Comparison of ENCODE assay signal across 21 cellular contexts in genomic region chr11:77104727-77105126, GRCh38. TPM values are rescaled to one million over a fixed set of nuclear protein-coding genes. Genes with fewer than 3 reads are reported as not detected.
A peak's percentile ranks its signal among the peaks of the same experiment; 100 is the strongest.
DNase-seq lines count a peak whose midpoint lies in the region; ATAC-seq and TF ChIP-seq lines count a peak whose summit lies in the region.
"Had no signal": no experiment of that assay in that cellular context is flagged by ENCODE, and none has a peak within 500 bp of the region (broad histone marks: within the 10 kb centered on the region; RNA-seq: fewer than 3 reads in every experiment).

No MANE protein-coding gene starts in this region.

- peak; percentile 55 for DNase-seq in astrocyte of the hippocampus (ENCODE audit: low read depth, low spot score)
- DNase-seq in fibroblast of villous mesenchyme (ENCODE audit: low read depth): peak; percentile 22
- no peak for DNase-seq in stimulated activated effector memory CD8-positive, alpha-beta T cell treated with anti-CD3 and anti-CD28 coated beads, Interleukin-12 subunit alpha, Interleukin-12 subunit beta, amount 100 ng/mL, for 72 hours (ENCODE audit: low spot score in 2 of 2)
- DNase-seq in activated CD8-positive, alpha-beta memory T cell treated with anti-CD3 and anti-CD28 coated beads, Interleukin-2, amount 10 ng/mL, durations not matched to agents 7 days and 5 days: no peak
- no peak for DNase-seq in activated T-cell treated with anti-CD3 and anti-CD28 coated beads, Interleukin-2, amount 50 U/mL, for 4 hours
- no peak for DNase-seq in UCSD-AML1 (lab: John Stamatoyannopoulos, UW; ENCODE audit: unreplicated experiment)
- DNase-seq: CD4-positive, CD25-positive, alpha-beta regulatory T cell; COR-L47; DMS79; HCEC 1CT; NCI-H1105; NCI-H146; NCI-H2029 treated with DMSO at 0.1 percent for 48 hours; NCI-H2171; NCI-H345; NCI-H524; NCI-H82 had no signal

- POLR2A ChIA-PET in HEK293 (lab: Yijun Ruan, JAX): no interaction called here

- H3K27ac Mint-ChIP-seq in stimulated activated effector memory CD8-positive, alpha-beta T cell treated with anti-CD3 and anti-CD28 coated beads, Interleukin-12 subunit alpha, Interleukin-12 subunit beta, amount 100 ng/mL, for 72 hours: no peak overlapping the region
- no peak overlapping the region for H3K27ac Mint-ChIP-seq in activated CD8-positive, alpha-beta memory T cell treated with anti-CD3 and anti-CD28 coated beads, Interleukin-2, amount 10 ng/mL, durations not matched to agents 7 days and 5 days
- H3K27ac Mint-ChIP-seq: CD4-positive, CD25-positive, alpha-beta regulatory T cell had no signal

- CTCF ChIA-PET in HEK293 (lab: Yijun Ruan, JAX): interaction anchor here (0.6 to 1.1 kb wide), 3 partner anchors 14 to 23 kb away, joined by 3 to 4 read pairs (median 4); no protein-coding TSS in a partner anchor
- CTCF ChIA-PET in activated CD8-positive, alpha-beta memory T cell treated with anti-CD3 and anti-CD28 coated beads, Interleukin-2, amount 10 ng/mL, durations not matched to agents 7 days and 5 days (lab: Charles Lee): interaction anchor here (0.6 to 3.1 kb wide), 3 partner anchors 13 to 57 kb away, joined by 3 to 14 read pairs (median 4); partner anchors contain the start of gene CAPN5

- no peaks in the 10 kb centered on the region for H3K36me3 Mint-ChIP-seq in stimulated activated effector memory CD8-positive, alpha-beta T cell treated with anti-CD3 and anti-CD28 coated beads, Interleukin-12 subunit alpha, Interleukin-12 subunit beta, amount 100 ng/mL, for 72 hours
- peaks cover 2% of the 10 kb centered on the region for H3K36me3 Mint-ChIP-seq in activated CD8-positive, alpha-beta memory T cell treated with anti-CD3 and anti-CD28 coated beads, Interleukin-2, amount 10 ng/mL, durations not matched to agents 7 days and 5 days
- no peaks in the 10 kb centered on the region for H3K36me3 Mint-ChIP-seq in activated T-cell treated with anti-CD3 and anti-CD28 coated beads, Interleukin-2, amount 50 U/mL, for 4 hours (ENCODE audit: insufficient read depth)
- H3K36me3 Mint-ChIP-seq: CD4-positive, CD25-positive, alpha-beta regulatory T cell had no signal

- peaks cover 3% of the 10 kb centered on the region for H3K27me3 Mint-ChIP-seq in activated CD8-positive, alpha-beta memory T cell treated with anti-CD3 and anti-CD28 coated beads, Interleukin-2, amount 10 ng/mL, durations not matched to agents 7 days and 5 days
- H3K27me3 Mint-ChIP-seq in activated T-cell treated with anti-CD3 and anti-CD28 coated beads, Interleukin-2, amount 50 U/mL, for 4 hours (ENCODE audit: low read depth): no peaks in the 10 kb centered on the region

- H3K4me3 ChIP-seq in HEK293 (ENCODE audit: low read depth, low read length) (no peak overlapping the region), fibroblast of villous mesenchyme (ENCODE audit: low read depth, low read length) (no peak overlapping the region)
- H3K4me3 ChIP-seq: SJSA1 had no signal

- TF ChIP-seq CTCF in HEK293 (tag by site-specific recombination; IDR thresholded peaks at IDR 0.05): no peak
- no peak for TF ChIP-seq CTCF in fibroblast of villous mesenchyme (IDR thresholded peaks at IDR 0.05; ENCODE audit: insufficient read depth, low read depth, low read length)

- peak; percentile 27 for ATAC-seq in stimulated activated effector memory CD8-positive, alpha-beta T cell treated with anti-CD3 and anti-CD28 coated beads, Interleukin-12 subunit alpha, Interleukin-12 subunit beta, amount 100 ng/mL, for 72 hours
- no peak for ATAC-seq in activated CD8-positive, alpha-beta memory T cell treated with anti-CD3 and anti-CD28 coated beads, Interleukin-2, amount 10 ng/mL, durations not matched to agents 7 days and 5 days
- ATAC-seq in activated T-cell treated with anti-CD3 and anti-CD28 coated beads, Interleukin-2, amount 50 U/mL, for 4 hours: no peak

- no peaks in the 10 kb centered on the region for H3K36me3 ChIP-seq in HEK293 (ENCODE audit: control insufficient read depth in 2 of 2, insufficient read depth in 1 of 2, low read length in 2 of 2)
- H3K36me3 ChIP-seq: SJSA1 had no signal

- H3K9me3 Mint-ChIP-seq in stimulated activated effector memory CD8-positive, alpha-beta T cell treated with anti-CD3 and anti-CD28 coated beads, Interleukin-12 subunit alpha, Interleukin-12 subunit beta, amount 100 ng/mL, for 72 hours: no peaks in the 10 kb centered on the region
- H3K9me3 Mint-ChIP-seq in activated CD8-positive, alpha-beta memory T cell treated with anti-CD3 and anti-CD28 coated beads, Interleukin-2, amount 10 ng/mL, durations not matched to agents 7 days and 5 days (ENCODE audit: low read depth): no peaks in the 10 kb centered on the region
- no peaks in the 10 kb centered on the region for H3K9me3 Mint-ChIP-seq in activated T-cell treated with anti-CD3 and anti-CD28 coated beads, Interleukin-2, amount 50 U/mL, for 4 hours

- H3K4me3 Mint-ChIP-seq in stimulated activated effector memory CD8-positive, alpha-beta T cell treated with anti-CD3 and anti-CD28 coated beads, Interleukin-12 subunit alpha, Interleukin-12 subunit beta, amount 100 ng/mL, for 72 hours: no peak overlapping the region
- H3K4me3 Mint-ChIP-seq in activated CD8-positive, alpha-beta memory T cell treated with anti-CD3 and anti-CD28 coated beads, Interleukin-2, amount 10 ng/mL, durations not matched to agents 7 days and 5 days: no peak overlapping the region
- no peak overlapping the region for H3K4me3 Mint-ChIP-seq in activated T-cell treated with anti-CD3 and anti-CD28 coated beads, Interleukin-2, amount 50 U/mL, for 4 hours
- H3K4me3 Mint-ChIP-seq: CD4-positive, CD25-positive, alpha-beta regulatory T cell had no signal

- H3K9me3 ChIP-seq in HEK293 (ENCODE audit: control insufficient read depth, insufficient read depth, low read depth, low read length): no peaks in the 10 kb centered on the region
- H3K9me3 ChIP-seq: SJSA1 had no signal

- H3K27ac ChIP-seq in HEK293 (ENCODE audit: extremely low read depth, low read depth, low read length): no peak overlapping the region
- H3K27ac ChIP-seq: SJSA1 had no signal

- H3K4me1 ChIP-seq in HEK293 (ENCODE audit: control insufficient read depth, insufficient read depth, low read length): no peaks in the 10 kb centered on the region

- no peaks in the 10 kb centered on the region for H3K4me1 Mint-ChIP-seq in stimulated activated effector memory CD8-positive, alpha-beta T cell treated with anti-CD3 and anti-CD28 coated beads, Interleukin-12 subunit alpha, Interleukin-12 subunit beta, amount 100 ng/mL, for 72 hours
- H3K4me1 Mint-ChIP-seq in activated CD8-positive, alpha-beta memory T cell treated with anti-CD3 and anti-CD28 coated beads, Interleukin-2, amount 10 ng/mL, durations not matched to agents 7 days and 5 days: no peaks in the 10 kb centered on the region
- no peaks in the 10 kb centered on the region for H3K4me1 Mint-ChIP-seq in activated T-cell treated with anti-CD3 and anti-CD28 coated beads, Interleukin-2, amount 50 U/mL, for 4 hours (ENCODE audit: low read depth)
- H3K4me1 Mint-ChIP-seq: CD4-positive, CD25-positive, alpha-beta regulatory T cell had no signal

TF ChIP-seq in HEK293, 187 proteins besides CTCF, POLR2A, EP300 and RAD21:
- TF ChIP-seq HOXD13 (CRISPR knock-in tag; IDR thresholded peaks at IDR 0.05; ENCODE audit: borderline replicate concordance): no peak
- no peak for TF ChIP-seq BCL11A (tag by site-specific recombination; IDR thresholded peaks at IDR 0.05; ENCODE audit: low read depth)
- TF ChIP-seq ZFHX2 (tag by site-specific recombination; conservative IDR thresholded peaks at IDR 0.05): peak; percentile 79
- peak; percentile 43; the same call in 1 of the 2 replicates for TF ChIP-seq EGR2 (tag by site-specific recombination; IDR thresholded peaks at IDR 0.05; ENCODE audit: low read depth)
- TF ChIP-seq ZBTB1 (tag by site-specific recombination; IDR thresholded peaks at IDR 0.05): no peak
- no peak for TF ChIP-seq ZNF19 (tag by site-specific recombination; IDR thresholded peaks at IDR 0.05; ENCODE audit: low read depth)
TF ChIP-seq in HEK293: peak in this region for 2.

RNA-seq across cellular contexts. Expression of gene OMP, which starts 2.1 kb away (rescaled TPM):
- total RNA-seq in fibroblast of villous mesenchyme: 1.6 TPM in 1 of 2 replicates, not detected in the other
- not detected for total RNA-seq in activated CD8-positive, alpha-beta memory T cell treated with anti-CD3 and anti-CD28 coated beads, Interleukin-2, amount 10 ng/mL, durations not matched to agents 7 days and 5 days
- not detected for total RNA-seq in activated T-cell treated with anti-CD3 and anti-CD28 coated beads, Interleukin-2, amount 50 U/mL, for 4 hours
- total RNA-seq: A673; CD4-positive, CD25-positive, alpha-beta regulatory T cell; OCI-LY7; SJSA1 had no signal

RNA-seq across cellular contexts. Expression of gene MYO7A, which starts 23.3 kb away (rescaled TPM):
- total RNA-seq in fibroblast of villous mesenchyme: 0.32 and 0.43 TPM in 2 replicates
- under 1 TPM; 0.23 to 0.28 TPM for total RNA-seq in activated CD8-positive, alpha-beta memory T cell treated with anti-CD3 and anti-CD28 coated beads, Interleukin-2, amount 10 ng/mL, durations not matched to agents 7 days and 5 days
- under 1 TPM in 1 of 3 donors, not detected in 2; 0.14 TPM for total RNA-seq in activated T-cell treated with anti-CD3 and anti-CD28 coated beads, Interleukin-2, amount 50 U/mL, for 4 hours
- total RNA-seq: A673, OCI-LY7, SJSA1 had no signal

RNA-seq across cellular contexts. Expression of gene CAPN5, which starts 38.0 kb away (rescaled TPM):
- total RNA-seq in fibroblast of villous mesenchyme: 14.7 and 21.6 TPM in 2 replicates
- under 1 TPM; 0.20 to 0.28 TPM for total RNA-seq in activated CD8-positive, alpha-beta memory T cell treated with anti-CD3 and anti-CD28 coated beads, Interleukin-2, amount 10 ng/mL, durations not matched to agents 7 days and 5 days
- under 1 TPM; 0.29 to 0.68 (median 0.53) TPM for total RNA-seq in activated T-cell treated with anti-CD3 and anti-CD28 coated beads, Interleukin-2, amount 50 U/mL, for 4 hours

Comparison
In these comparisons a context has a peak if more than half of its experiments do, and no peak if none do; other contexts are left out.
1. DNase-seq: peak in astrocyte of the hippocampus (single experiment) and fibroblast of villous mesenchyme (single experiment); none in stimulated activated effector memory CD8-positive, alpha-beta T cell treated with anti-CD3 and anti-CD28 coated beads, Interleukin-12 subunit alpha, Interleukin-12 subunit beta, amount 100 ng/mL, for 72 hours (0 of 2), activated CD8-positive, alpha-beta memory T cell treated with anti-CD3 and anti-CD28 coated beads, Interleukin-2, amount 10 ng/mL, durations not matched to agents 7 days and 5 days (single experiment), activated T-cell treated with anti-CD3 and anti-CD28 coated beads, Interleukin-2, amount 50 U/mL, for 4 hours (single experiment) and UCSD-AML1 (single experiment).